Comparison of ENCODE assay signal across 8 cellular contexts in genomic region chr1:8818789-8819188, GRCh38. TPM values are rescaled to one million over a fixed set of nuclear protein-coding genes. Genes with fewer than 3 reads are reported as not detected.
DNase-seq lines count a peak whose midpoint lies in the region; ATAC-seq, FAIRE-seq and TF ChIP-seq lines count a peak whose summit lies in the region.
"Not testable (repeated sequence)": the region's sequence is repeated elsewhere in the genome, so short reads cannot be mapped to it uniquely, and the experiment has no call there.

No MANE protein-coding gene starts in this region.

- H3K4me2 ChIP-seq in DOHH2 (ENCODE audit: low read length) (peak overlapping the region; percentile 86), OCI-LY7 (ENCODE audit: low read length) (peak overlapping the region; percentile 75), K562 (ENCODE audit: insufficient read depth, low read length) (peak overlapping the region; percentile 84)

- BruUV-seq in OCI-LY7 (replicated peaks; lab: Mats Ljungman, UMichigan); K562 (replicated peaks; lab: Mats Ljungman, UMichigan): not testable (repeated sequence)

- H3K9ac ChIP-seq in K562 (ENCODE audit: insufficient read depth in 1 of 2, low read depth in 2 of 2, low read length in 2 of 2), result peak overlapping the region in 1 of 2 experiments; percentile 76; a peak in 2 of 4 replicates

- not testable (repeated sequence) for H3K9me3 ChIP-seq in DOHH2 (ENCODE audit: control insufficient read depth, insufficient read depth, low read length); OCI-LY7 (ENCODE audit: low read length); K562 (replicated peaks; ENCODE audit: control insufficient read depth, insufficient read depth, low read depth, low read length); tibial nerve

- not testable (repeated sequence) for H4K20me1 ChIP-seq in DOHH2 (ENCODE audit: control insufficient read depth, insufficient read depth, low read depth, low read length); K562 (replicated peaks; ENCODE audit: control insufficient read depth, insufficient read depth, low read length)
- H4K20me1 ChIP-seq in OCI-LY7 (ENCODE audit: insufficient read depth, low read length), result peaks cover 13% of the 10 kb centered on the region; the same call in 1 of the 2 replicates

- CTCF ChIA-PET in OCI-LY7 (lab: Charles Lee; ENCODE audit: unreplicated experiment); activated CD8-positive, alpha-beta T cell treated with anti-CD3 and anti-CD28 coated beads, Interleukin-2, amount 10 ng/mL, durations not matched to agents 7 days and 5 days (lab: Charles Lee); K562 (lab: Yijun Ruan, JAX; ENCODE audit: low intra/inter-chr PET ratio): not testable (repeated sequence)

- TF ChIP-seq RAD21 in K562 (CRISPR knock-in tag; conservative IDR thresholded peaks at IDR 0.05 in 1 of 2, IDR thresholded peaks at IDR 0.05 in 1 of 2), result not testable (repeated sequence)

- not testable (repeated sequence) for H3K9me2 ChIP-seq in DOHH2 (replicated peaks; ENCODE audit: control insufficient read depth, low read length); OCI-LY7 (ENCODE audit: insufficient read depth, low read length)

- not testable (repeated sequence) for H3K9me3 Mint-ChIP-seq in activated CD8-positive, alpha-beta T cell treated with anti-CD3 and anti-CD28 coated beads, Interleukin-2, amount 10 ng/mL, durations not matched to agents 7 days and 5 days (ENCODE audit: insufficient read depth); memory B cell; progenitor cell of endocrine pancreas (ENCODE audit: low read depth)

- H3K27ac Mint-ChIP-seq in activated CD8-positive, alpha-beta T cell treated with anti-CD3 and anti-CD28 coated beads, Interleukin-2, amount 10 ng/mL, durations not matched to agents 7 days and 5 days, result not testable (repeated sequence)
- H3K27ac Mint-ChIP-seq in memory B cell (peak overlapping the region; percentile 94), progenitor cell of endocrine pancreas (peak overlapping the region; percentile 98)

- H2AFZ ChIP-seq in OCI-LY7 (ENCODE audit: low read length) (peak overlapping the region; percentile 90; the same call in 1 of the 2 replicates), K562 (ENCODE audit: low read depth, low read length) (peak overlapping the region; percentile 83)

- H3K27me3 ChIP-seq in DOHH2 (ENCODE audit: control insufficient read depth, low read length); K562 (ENCODE audit: control insufficient read depth in 2 of 2, insufficient read depth in 2 of 2, low read length in 2 of 2); tibial nerve: not testable (repeated sequence)

- intact Hi-C loops in OCI-LY7 (cut with micrococcal nuclease; ENCODE audit: unreplicated experiment), result loop anchor here (5.0 kb wide), 1 partner anchor 259 kb away; no protein-coding TSS in a partner anchor
- intact Hi-C loops in K562 (cut with micrococcal nuclease), result not testable (repeated sequence)

- not testable (repeated sequence) for TF ChIP-seq CTCF in DOHH2 (IDR thresholded peaks at IDR 0.05; ENCODE audit: low read depth, low read length, poor library complexity, severe bottlenecking); OCI-LY7 (conservative IDR thresholded peaks at IDR 0.05; ENCODE audit: low read length); K562 (IDR thresholded peaks at IDR 0.05 in 2 of 3, conservative IDR thresholded peaks at IDR 0.05 in 1 of 3; ENCODE audit: insufficient read depth in 2 of 3, low read depth in 1 of 3, low read length in 3 of 3); fibroblast of pulmonary artery (IDR thresholded peaks at IDR 0.05; ENCODE audit: low read length, missing control alignments); progenitor cell of endocrine pancreas (IDR thresholded peaks at IDR 0.05; ENCODE audit: unreplicated experiment); tibial nerve (IDR thresholded peaks at IDR 0.05)

- H3K4me3 ChIP-seq in DOHH2 (ENCODE audit: low read length) (peak overlapping the region; percentile 82), OCI-LY7 (ENCODE audit: low read depth, low read length, poor library complexity, severe bottlenecking) (peak overlapping the region; percentile 89), fibroblast of pulmonary artery (replicated peaks; ENCODE audit: low read depth, low read length) (peak overlapping the region; percentile 62), tibial nerve (peak overlapping the region in 1 of 4 donors; percentile 40)
- not testable (repeated sequence) for H3K4me3 ChIP-seq in K562

- H3K36me3 ChIP-seq in DOHH2 (ENCODE audit: control insufficient read depth, low read length); OCI-LY7 (ENCODE audit: insufficient read depth, low read length); K562 (ENCODE audit: control insufficient read depth, insufficient read depth, low read length); tibial nerve: not testable (repeated sequence)

- H3K27me3 Mint-ChIP-seq in activated CD8-positive, alpha-beta T cell treated with anti-CD3 and anti-CD28 coated beads, Interleukin-2, amount 10 ng/mL, durations not matched to agents 7 days and 5 days (ENCODE audit: low read depth), result peaks cover 10% of the 10 kb centered on the region
- not testable (repeated sequence) for H3K27me3 Mint-ChIP-seq in memory B cell, progenitor cell of endocrine pancreas

- peak overlapping the region; percentile 13 for H3K4me3 Mint-ChIP-seq in activated CD8-positive, alpha-beta T cell treated with anti-CD3 and anti-CD28 coated beads, Interleukin-2, amount 10 ng/mL, durations not matched to agents 7 days and 5 days
- not testable (repeated sequence) for H3K4me3 Mint-ChIP-seq in memory B cell
- peak overlapping the region; percentile 89 for H3K4me3 Mint-ChIP-seq in progenitor cell of endocrine pancreas (ENCODE audit: low read depth)

- not testable (repeated sequence) for ATAC-seq in activated CD8-positive, alpha-beta T cell treated with anti-CD3 and anti-CD28 coated beads, Interleukin-2, amount 10 ng/mL, durations not matched to agents 7 days and 5 days; K562; memory B cell (ENCODE audit: low read depth)

- in situ Hi-C loops in K562 (cut with MboI), result not testable (repeated sequence)

- H3K79me2 ChIP-seq in DOHH2 (ENCODE audit: control insufficient read depth, low read length), result peaks cover 36% of the 10 kb centered on the region
- peaks cover 35% of the 10 kb centered on the region for H3K79me2 ChIP-seq in OCI-LY7 (ENCODE audit: insufficient read depth, low read depth, low read length)
- H3K79me2 ChIP-seq in K562 (ENCODE audit: control insufficient read depth, insufficient read depth, low read length), result peaks cover 37% of the 10 kb centered on the region

- H3K4me1 ChIP-seq in DOHH2 (ENCODE audit: control insufficient read depth, low read length), result peaks cover 41% of the 10 kb centered on the region
- H3K4me1 ChIP-seq in OCI-LY7 (ENCODE audit: insufficient read depth, low read length, poor library complexity, severe bottlenecking), result peaks cover 38% of the 10 kb centered on the region
- H3K4me1 ChIP-seq in K562 (replicated peaks in 1 of 2; ENCODE audit: control insufficient read depth in 2 of 2, insufficient read depth in 2 of 2, low read length in 2 of 2), result peaks cover 7 to 27% of the 10 kb centered on the region in 2 experiments
- H3K4me1 ChIP-seq in tibial nerve, result peaks cover 0 to 59% (median 32%) of the 10 kb centered on the region in 4 donors

- H3K27ac ChIP-seq in DOHH2 (ENCODE audit: low read depth, low read length) (peak overlapping the region; percentile 78), OCI-LY7 (ENCODE audit: low read depth, low read length, poor library complexity, severe bottlenecking) (peak overlapping the region; percentile 86), K562 (ENCODE audit: extremely low read depth, low read depth, low read length) (peak overlapping the region; percentile 90; the same call in 2 of the 3 replicates), tibial nerve (peak overlapping the region in 3 of 4 donors; percentile 95 to 99 (median 96))

- 65% methylated on average over 11 of the region's 13 CpGs for WGBS in K562 (ENCODE audit: insufficient coverage, low coverage, missing lambda C conversion rate)
- 73 to 76% methylated on average over 13 of the region's 13 CpGs for WGBS in tibial nerve, 2 donors

- H3F3A ChIP-seq in DOHH2 (ENCODE audit: control insufficient read depth, insufficient read depth), result not testable (repeated sequence)

- not testable (repeated sequence) for DNase-seq in OCI-LY7 (ENCODE audit: low spot score); activated CD8-positive, alpha-beta T cell treated with anti-CD3 and anti-CD28 coated beads, Interleukin-2, amount 10 ng/mL, durations not matched to agents 7 days and 5 days; K562 (ENCODE audit: extremely low read depth in 1 of 4, low spot score in 3 of 4); fibroblast of pulmonary artery (ENCODE audit: low read depth); memory B cell (ENCODE audit: low spot score in 2 of 2); progenitor cell of endocrine pancreas (ENCODE audit: low spot score, unreplicated experiment); tibial nerve (ENCODE audit: low spot score in 2 of 2)

- POLR2A ChIA-PET in OCI-LY7 (lab: Charles Lee); activated CD8-positive, alpha-beta T cell treated with anti-CD3 and anti-CD28 coated beads, Interleukin-2, amount 10 ng/mL, durations not matched to agents 7 days and 5 days (lab: Charles Lee): not testable (repeated sequence)
- POLR2A ChIA-PET in K562 (lab: Yijun Ruan, JAX), result interaction anchor here (0.7 kb wide), 1 partner anchor 43 kb away, joined by 3 read pairs; no protein-coding TSS in a partner anchor

- not testable (repeated sequence) for TF ChIP-seq POLR2A in K562 (conservative IDR thresholded peaks at IDR 0.05); tibial nerve (IDR thresholded peaks at IDR 0.05)

- not testable (repeated sequence) for TF ChIP-seq EP300 in K562 (IDR thresholded peaks at IDR 0.05; ENCODE audit: low read length); tibial nerve (IDR thresholded peaks at IDR 0.05)

- H3K36me3 Mint-ChIP-seq in activated CD8-positive, alpha-beta T cell treated with anti-CD3 and anti-CD28 coated beads, Interleukin-2, amount 10 ng/mL, durations not matched to agents 7 days and 5 days (ENCODE audit: low read depth); memory B cell; progenitor cell of endocrine pancreas (ENCODE audit: insufficient read depth): not testable (repeated sequence)

- not testable (repeated sequence) for H3K9me1 ChIP-seq in K562 (ENCODE audit: control insufficient read depth, insufficient read depth, low read length)

- H3K4me1 Mint-ChIP-seq in activated CD8-positive, alpha-beta T cell treated with anti-CD3 and anti-CD28 coated beads, Interleukin-2, amount 10 ng/mL, durations not matched to agents 7 days and 5 days (ENCODE audit: low read depth), result peaks cover 34% of the 10 kb centered on the region
- H3K4me1 Mint-ChIP-seq in memory B cell, result peaks cover 19% of the 10 kb centered on the region
- H3K4me1 Mint-ChIP-seq in progenitor cell of endocrine pancreas (ENCODE audit: low read depth), result peaks cover 47% of the 10 kb centered on the region

- not testable (repeated sequence) for FAIRE-seq in K562 (lab: Jason Lieb, UNC)

RNA-seq across cellular contexts. Expression of gene RERE, which starts 1.3 kb away (rescaled TPM):
- total RNA-seq in OCI-LY7 (2014; rRNA removed; shearing (Covaris generic)), result 73.1 and 81.5 TPM in 2 replicates
- total RNA-seq in OCI-LY7 (2022) (183 and 211 TPM in 2 replicates), K562 (2014; rRNA removed) (14.2 and 14.4 TPM in 2 replicates), K562 (2014; rRNA removed; fragmentation: Illumina TruSeq; extraction: Trizol) (13.4 and 14.6 TPM in 2 replicates), K562 (2015; rRNA removed; fragmentation: Illumina TruSeq; extraction: Trizol) (12.9 and 14.2 TPM in 2 replicates), K562 (2021) (40.2 and 51.5 TPM in 2 replicates), progenitor cell of endocrine pancreas (308 and 329 TPM in 2 replicates), tibial nerve (100 to 1,000 TPM in 2 of 4 donors, 10 to 100 TPM in 2; 86.4 to 111 (median 103) TPM)
- 10 to 100 TPM; 37.4 to 44.7 TPM for total RNA-seq in activated CD8-positive, alpha-beta T cell treated with anti-CD3 and anti-CD28 coated beads, Interleukin-2, amount 10 ng/mL, durations not matched to agents 7 days and 5 days
- total RNA-seq in K562 (2011; cell fraction: chromatin; rRNA removed; ENCODE audit: low replicate concordance), result 171 and 273 TPM in 2 replicates
- 61.4 and 68.2 TPM in 2 replicates for total RNA-seq in K562 (2011; cell fraction: nucleolus; rRNA removed)
- 135 and 159 TPM in 2 replicates for total RNA-seq in K562 (2011; cell fraction: nucleoplasm; rRNA removed)
- polyA plus RNA-seq in K562 (2011; rRNA removed) (5.3 and 8.3 TPM in 2 replicates), K562 (2014; fragmentation: Illumina TruSeq; extraction: Trizol) (21.1 and 25.2 TPM in 2 replicates), K562 (2014; fragmentation: Nextera tagmentation; extraction: Ambion mirVana) (1 to 10 TPM; 3.0 to 5.4 TPM), K562 (2014; rRNA removed) (8.0 and 22.3 TPM in 2 replicates)
- polyA plus RNA-seq in K562 (2011; cell fraction: cytosol; rRNA removed), result 5.1 and 11.3 TPM in 2 replicates
- 35.9 and 36.4 TPM in 2 replicates for polyA plus RNA-seq in K562 (2011; cell fraction: nucleus; rRNA removed)
- polyA plus RNA-seq in K562 (2012), result 22.1 and 24.3 TPM in 2 replicates
- polyA minus RNA-seq in K562 (2011; rRNA and poly(A)+ RNA removed), result 55.5 and 81.8 TPM in 2 replicates
- 45.2 and 50.4 TPM in 2 replicates for polyA minus RNA-seq in K562 (2011; cell fraction: cytosol; rRNA and poly(A)+ RNA removed)
- polyA minus RNA-seq in K562 (2011; cell fraction: nucleus; rRNA and poly(A)+ RNA removed), result 32.6 and 64.3 TPM in 2 replicates

RNA-seq across cellular contexts. Expression of gene ENO1, which starts 59.7 kb away (rescaled TPM):
- 1,017 and 1,033 TPM in 2 replicates for total RNA-seq in OCI-LY7 (2014; rRNA removed; shearing (Covaris generic))
- total RNA-seq in OCI-LY7 (2022) (884 and 1,337 TPM in 2 replicates), K562 (2014; rRNA removed) (2,617 and 2,757 TPM in 2 replicates), K562 (2014; rRNA removed; fragmentation: Illumina TruSeq; extraction: Trizol) (2,118 and 2,410 TPM in 2 replicates), K562 (2015; rRNA removed; fragmentation: Illumina TruSeq; extraction: Trizol) (2,997 and 3,044 TPM in 2 replicates), K562 (2021) (2,642 and 2,717 TPM in 2 replicates), progenitor cell of endocrine pancreas (444 and 493 TPM in 2 replicates), tibial nerve (100 to 1,000 TPM; 373 to 741 (median 459) TPM)
- 1,000 to 10,000 TPM; 3,150 to 3,216 TPM for total RNA-seq in activated CD8-positive, alpha-beta T cell treated with anti-CD3 and anti-CD28 coated beads, Interleukin-2, amount 10 ng/mL, durations not matched to agents 7 days and 5 days
- total RNA-seq in K562 (2011; cell fraction: chromatin; rRNA removed; ENCODE audit: low replicate concordance), result 790 and 1,193 TPM in 2 replicates
- 1,022 and 1,050 TPM in 2 replicates for total RNA-seq in K562 (2011; cell fraction: nucleolus; rRNA removed)
- 987 and 1,019 TPM in 2 replicates for total RNA-seq in K562 (2011; cell fraction: nucleoplasm; rRNA removed)
- polyA plus RNA-seq in K562 (2011; rRNA removed) (3,253 and 3,807 TPM in 2 replicates), K562 (2014; fragmentation: Illumina TruSeq; extraction: Trizol) (2,868 and 3,193 TPM in 2 replicates), K562 (2014; fragmentation: Nextera tagmentation; extraction: Ambion mirVana) (1,000 to 10,000 TPM; 6,249 to 7,472 TPM), K562 (2014; rRNA removed) (2,249 and 2,310 TPM in 2 replicates)
- 3,902 and 3,930 TPM in 2 replicates for polyA plus RNA-seq in K562 (2011; cell fraction: cytosol; rRNA removed)
- polyA plus RNA-seq in K562 (2011; cell fraction: nucleus; rRNA removed), result 1,435 and 2,014 TPM in 2 replicates
- polyA plus RNA-seq in K562 (2012), result 2,677 and 3,119 TPM in 2 replicates
- polyA minus RNA-seq in K562 (2011; rRNA and poly(A)+ RNA removed), result 3,327 and 3,913 TPM in 2 replicates
- polyA minus RNA-seq in K562 (2011; cell fraction: cytosol; rRNA and poly(A)+ RNA removed), result 2,697 and 3,181 TPM in 2 replicates
- 390 and 803 TPM in 2 replicates for polyA minus RNA-seq in K562 (2011; cell fraction: nucleus; rRNA and poly(A)+ RNA removed)
